In the genomic region with DNA sequence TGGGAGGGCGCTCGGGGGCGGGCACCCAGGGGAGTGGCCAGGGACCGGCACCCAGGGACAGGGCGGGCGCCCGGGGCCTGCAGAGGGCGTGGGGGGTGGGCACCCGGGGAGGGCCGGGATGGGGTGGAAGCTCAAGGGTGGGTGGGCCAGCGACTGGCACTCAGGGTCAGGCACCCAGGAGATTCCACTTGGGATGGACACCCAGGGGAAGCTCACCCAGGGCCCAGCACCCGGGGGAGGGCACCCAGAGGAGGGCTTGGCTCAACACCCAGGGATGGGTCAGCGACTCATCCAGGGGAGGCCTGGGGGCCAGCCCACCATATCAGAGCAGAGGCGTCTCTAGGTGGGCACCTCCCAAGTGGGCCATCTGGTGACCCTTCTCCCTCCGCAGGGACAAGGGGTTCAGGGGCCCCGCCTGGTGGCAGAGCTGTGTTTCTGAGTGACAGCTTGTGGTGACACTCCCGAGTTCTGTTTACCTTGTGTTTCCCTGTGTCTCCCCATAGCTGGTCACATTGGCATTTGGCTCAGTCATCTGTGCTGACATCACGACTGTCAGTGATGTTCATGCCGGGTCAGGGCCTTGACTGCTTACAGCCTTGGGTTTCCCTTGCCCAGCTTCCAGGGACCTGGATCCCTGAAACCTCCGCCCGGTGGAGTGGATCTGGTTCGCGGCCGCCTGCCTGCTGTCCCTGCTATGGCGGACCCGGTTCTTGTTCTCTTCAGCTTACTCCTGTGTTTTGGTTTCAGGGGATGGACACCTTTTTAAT, we compare ENCODE assay signal across 8 cellular contexts. TPM values are rescaled to one million over a fixed set of nuclear protein-coding genes. Genes with fewer than 3 reads are reported as not detected.
A peak's percentile ranks its signal among the peaks of the same experiment; 100 is the strongest.
DNase-seq lines count a peak whose midpoint lies in the region; ATAC-seq and TF ChIP-seq lines count a peak whose summit lies in the region.

No MANE protein-coding gene starts in this region.

- intact Hi-C loops in right lobe of liver (cut with DNase I) = no loop called here

- H3K4me3 ChIP-seq in right lobe of liver = peak overlapping the region; percentile 66 to 78 (median 67)

- H3K9me3 Mint-ChIP-seq in WTC11 = no peaks in the 10 kb centered on the region

- TF ChIP-seq CTCF in WTC11 (IDR thresholded peaks at IDR 0.05) (no peak), right lobe of liver (IDR thresholded peaks at IDR 0.05) (peak; percentile 21 to 43 (median 34))

- peak overlapping the region; percentile 61 for H3K4me3 Mint-ChIP-seq in WTC11

- peaks cover 0 to 12% (median 4%) of the 10 kb centered on the region in 4 donors for H3K4me1 ChIP-seq in right lobe of liver

- peak overlapping the region; percentile 72 for H3K27ac Mint-ChIP-seq in WTC11

- POLR2A ChIA-PET in WTC11 (lab: Charles Lee) = interaction anchor here (0.8 to 1.3 kb wide), 4 partner anchors 8 to 84 kb away, joined by 3 to 11 read pairs (median 4); partner anchors contain the start of gene ARF1

- no peaks in the 10 kb centered on the region for H3K36me3 Mint-ChIP-seq in WTC11

- H3K27ac ChIP-seq in right lobe of liver = peak overlapping the region; percentile 99 to 100 (median 100)

- no peaks in the 10 kb centered on the region for H3K36me3 ChIP-seq in right lobe of liver

- no peaks in the 10 kb centered on the region for H3K27me3 ChIP-seq in right lobe of liver

- WGBS in right lobe of liver (ENCODE audit: insufficient coverage, low coverage, low lambda C conversion rate, missing lambda C conversion rate) = 30% methylated on average over 10 of the region's 26 CpGs

- peaks cover 13% of the 10 kb centered on the region; the same call in 1 of the 2 replicates for H3K4me1 Mint-ChIP-seq in WTC11

- CTCF ChIA-PET in WTC11 (lab: Charles Lee) = interaction anchor here (0.9 to 4.3 kb wide), 12 partner anchors 8 to 299 kb away, joined by 3 to 39 read pairs (median 13); partner anchors contain the start of gene GUK1

- DNase-seq in activated gamma-delta T cell treated with Interleukin-2 at 50 U/mL for 16 hours (peak; percentile 43), activated gamma-delta T cell (lab: John Stamatoyannopoulos, UW) (no peak), NCI-H1092 (lab: John Stamatoyannopoulos, UW) (peak; percentile 59), WTC11 (ENCODE audit: low spot score) (peak; percentile 63), dermis blood vessel endothelial cell (peak; percentile 62), right lobe of liver (peak; percentile 73 to 82 (median 75))
- peak; percentile 22 to 26 (median 26) for DNase-seq in stimulated activated CD4-positive, alpha-beta T cell treated with anti-CD3 and anti-CD28 coated beads, TNF-alpha, amount 100 ng/mL, for 1 hour (ENCODE audit: low read depth in 3 of 3, low spot score in 1 of 3)

- no peak for TF ChIP-seq POLR2A in right lobe of liver (IDR thresholded peaks at IDR 0.05)

- H3K9me3 ChIP-seq in right lobe of liver = no peaks in the 10 kb centered on the region

- ATAC-seq in HG02759 (IDR thresholded peaks at IDR 0.05; ENCODE audit: unreplicated experiment) = peak; percentile 5
- peak; percentile 3 for ATAC-seq in WTC11
- ATAC-seq in right lobe of liver = peak; percentile 17 to 78 (median 28)

- H3K27me3 Mint-ChIP-seq in WTC11 (ENCODE audit: low read depth) = 0 out of 2 replicates have a peak, but pooled peaks cover 4% of the 10 kb centered on the region

TF ChIP-seq in WTC11, 78 proteins besides CTCF, POLR2A, EP300 and RAD21:
- TF ChIP-seq FOXP1 (CRISPR knock-in tag; IDR thresholded peaks at IDR 0.05; ENCODE audit: borderline replicate concordance) (0 out of 2 replicates have a peak, but pooled peaks have one; percentile 34), ARID4B (CRISPR knock-in tag; IDR thresholded peaks at IDR 0.05; ENCODE audit: borderline replicate concordance) (0 out of 2 replicates have a peak, but pooled peaks have one; percentile 1), ZNF423 (CRISPR knock-in tag; IDR thresholded peaks at IDR 0.05) (no peak; the same call in none of the 2 replicates)

RNA-seq across cellular contexts. Expression of gene IBA57, which starts 0.7 kb away (rescaled TPM):
- 11.4 to 12.5 TPM (median 12.1 TPM) in 3 replicates for total RNA-seq in WTC11 (2021)
- 9.5 and 17.4 TPM in 2 replicates for total RNA-seq in dermis blood vessel endothelial cell
- 1 to 10 TPM; 5.1 to 8.0 (median 6.1) TPM for total RNA-seq in right lobe of liver

RNA-seq across cellular contexts. Expression of gene GJC2, which starts 16.6 kb away (rescaled TPM):
- total RNA-seq in WTC11 (2021) (0.72 to 1.2 TPM (median 0.87 TPM) in 3 replicates), dermis blood vessel endothelial cell (5.0 and 5.8 TPM in 2 replicates), right lobe of liver (under 1 TPM in 5 of 6 experiments, not detected in 1; 0.12 to 0.44 (median 0.16) TPM)

RNA-seq across cellular contexts. Expression of gene GUK1, which starts 26.3 kb away (rescaled TPM):
- 110 to 112 TPM (median 111 TPM) in 3 replicates for total RNA-seq in WTC11 (2021)
- total RNA-seq in dermis blood vessel endothelial cell = 471 and 724 TPM in 2 replicates
- total RNA-seq in right lobe of liver = 100 to 1,000 TPM in 4 of 6 experiments, 10 to 100 TPM in 2; 78.0 to 235 (median 108) TPM

RNA-seq across cellular contexts. Expression of gene OBSCN, which starts 41.5 kb away (rescaled TPM):
- 38.8 to 47.7 TPM (median 47.5 TPM) in 3 replicates for total RNA-seq in WTC11 (2021)
- 4.4 and 9.5 TPM in 2 replicates for total RNA-seq in dermis blood vessel endothelial cell
- 1 to 10 TPM in 5 of 6 experiments, under 1 TPM in 1; 0.43 to 3.5 (median 2.0) TPM for total RNA-seq in right lobe of liver

RNA-seq across cellular contexts. Expression of gene MRPL55, which starts 57.3 kb away (rescaled TPM):
- total RNA-seq in WTC11 (2021) (65.8 to 70.5 TPM (median 66.9 TPM) in 3 replicates), dermis blood vessel endothelial cell (54.3 and 55.7 TPM in 2 replicates), right lobe of liver (10 to 100 TPM; 24.2 to 75.9 (median 38.0) TPM)
